Comparison of ENCODE assay signal across 18 cellular contexts in the genomic region with DNA sequence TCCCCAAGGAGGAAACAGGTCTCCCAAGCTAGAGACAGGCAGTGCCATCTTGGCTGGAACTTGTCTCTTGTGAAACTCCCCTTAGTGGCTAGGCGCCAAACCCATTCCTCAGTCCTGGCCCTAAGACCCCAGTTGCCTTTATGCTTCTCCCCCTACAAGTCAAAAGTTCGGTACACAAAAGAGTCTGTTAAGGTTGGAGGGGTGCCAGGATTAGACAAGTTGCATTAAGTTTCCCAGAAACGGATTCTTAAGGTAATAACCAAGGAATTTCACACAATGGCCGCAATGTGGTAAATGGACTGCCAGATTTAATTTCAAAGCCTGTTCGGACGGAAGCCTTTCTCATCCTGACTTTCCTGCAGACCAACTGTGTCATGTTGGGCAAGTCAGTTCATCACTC.
A peak's percentile ranks its signal among the peaks of the same experiment; 100 is the strongest.
DNase-seq lines count a peak whose midpoint lies in the region; ATAC-seq, FAIRE-seq and TF ChIP-seq lines count a peak whose summit lies in the region.
"Had no signal": no experiment of that assay in that cellular context is flagged by ENCODE, and none has a peak within 500 bp of the region (broad histone marks: within the 10 kb centered on the region; RNA-seq: fewer than 3 reads in every experiment).

No MANE protein-coding gene starts in this region.

- no peak for ATAC-seq in GM18858 (IDR thresholded peaks at IDR 0.05; ENCODE audit: unreplicated experiment)
- ATAC-seq: HepG2, PC-3 had no signal

- H3K4me3 ChIP-seq in MG63 (no peak overlapping the region), fibroblast of pulmonary artery (replicated peaks; ENCODE audit: low read depth, low read length) (no peak overlapping the region), retinal pigment epithelial cell (ENCODE audit: low read length) (no peak overlapping the region)
- H3K4me3 ChIP-seq: SJSA1 had no signal

- H3K27me3 ChIP-seq in MG63, result no peaks in the 10 kb centered on the region
- H3K27me3 ChIP-seq: SJSA1 had no signal

- TF ChIP-seq CTCF in fibroblast of pulmonary artery (IDR thresholded peaks at IDR 0.05; ENCODE audit: low read length, missing control alignments) (no peak), retinal pigment epithelial cell (conservative IDR thresholded peaks at IDR 0.05; ENCODE audit: low read depth, low read length) (no peak)

- DNase-seq in MG63, result peak; percentile 53
- peak; percentile 20 for DNase-seq in astrocyte of the hippocampus (ENCODE audit: low read depth, low spot score)
- peak; percentile 37 for DNase-seq in fibroblast of pulmonary artery (ENCODE audit: low read depth)
- DNase-seq in retinal pigment epithelial cell (ENCODE audit: low read depth), result peak; percentile 60
- DNase-seq in effector CD8-positive, alpha-beta T cell (lab: John Stamatoyannopoulos, UW), result no peak
- DNase-seq in GM19239 (ENCODE audit: insufficient read length, low spot score), result no peak
- no peak for DNase-seq in DMS114 treated with DMSO at 0.1 percent for 48 hours (lab: John Stamatoyannopoulos, UW; ENCODE audit: unreplicated experiment)
- DNase-seq: AML-193, COR-L47, H9, MM.1S, NCI-H1105 treated with DMSO at 0.1 percent for 48 hours, NCI-H1930, NCI-H82, PC-3 had no signal

- H3K9me3 ChIP-seq in MG63, result no peaks in the 10 kb centered on the region
- H3K9me3 ChIP-seq: SJSA1 had no signal

- FAIRE-seq in GM19239 (lab: Jason Lieb, UNC), result no peak
- FAIRE-seq: HepG2 had no signal

- H3K36me3 ChIP-seq in MG63, result no peaks in the 10 kb centered on the region
- H3K36me3 ChIP-seq: SJSA1 had no signal

Comparison
In these comparisons a context has a peak if more than half of its experiments do, and no peak if none do; other contexts are left out.
1. DNase-seq: peak in MG63 (single experiment), astrocyte of the hippocampus (single experiment), fibroblast of pulmonary artery (single experiment) and retinal pigment epithelial cell (single experiment); none in effector CD8-positive, alpha-beta T cell (single experiment), GM19239 (single experiment) and DMS114 treated with DMSO at 0.1 percent for 48 hours (single experiment).